2 cellular contexts compared by ENCODE assay signal in the genomic region with DNA sequence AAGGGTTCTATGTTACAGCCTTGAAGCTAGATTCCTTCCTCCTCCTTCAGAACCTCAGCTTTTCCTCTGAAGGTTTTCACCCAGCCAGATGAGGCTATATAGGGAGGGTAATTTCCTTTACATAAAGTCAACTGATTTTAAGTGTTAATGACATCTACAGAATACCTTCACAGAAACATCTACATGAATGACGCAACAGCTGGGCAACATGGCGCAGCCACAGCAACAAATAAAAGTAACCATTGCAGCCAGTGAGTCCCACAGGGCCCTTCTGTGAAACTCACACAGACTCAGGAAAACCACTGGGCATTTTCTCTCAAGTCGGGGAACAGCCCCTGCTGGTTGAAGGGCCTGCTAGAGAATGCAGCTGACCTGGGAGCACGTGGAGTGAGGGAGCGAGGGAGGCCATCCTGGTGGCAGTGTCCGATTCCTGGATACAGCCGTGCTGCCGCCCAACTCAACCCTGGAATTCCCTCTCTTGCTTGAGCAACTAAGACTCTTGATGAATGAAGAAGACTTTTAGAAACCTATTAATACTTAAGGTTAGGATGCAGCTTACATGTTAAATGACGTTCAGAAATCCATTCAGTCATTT.
TF ChIP-seq lines count a peak whose summit lies in the region.

No MANE protein-coding gene starts in this region.

TF ChIP-seq in HepG2, 621 proteins besides CTCF, POLR2A, EP300 and RAD21:
- TF ChIP-seq CEBPB (IDR thresholded peaks at IDR 0.05; ENCODE audit: borderline replicate concordance, low read depth, low read length) (peak; percentile 65; the same call in 1 of the 2 replicates), MYNN (CRISPR knock-in tag; IDR thresholded peaks at IDR 0.05; ENCODE audit: low read depth) (no peak), ZNF430 (CRISPR knock-in tag; IDR thresholded peaks at IDR 0.05) (no peak), SAFB2 (CRISPR knock-in tag; IDR thresholded peaks at IDR 0.05; ENCODE audit: borderline replicate concordance, low read depth) (no peak), ZNF782 (CRISPR knock-in tag; IDR thresholded peaks at IDR 0.05; ENCODE audit: borderline replicate concordance) (no peak), ZNF605 (CRISPR knock-in tag; IDR thresholded peaks at IDR 0.05) (no peak)
- TF ChIP-seq, protein P1, sequence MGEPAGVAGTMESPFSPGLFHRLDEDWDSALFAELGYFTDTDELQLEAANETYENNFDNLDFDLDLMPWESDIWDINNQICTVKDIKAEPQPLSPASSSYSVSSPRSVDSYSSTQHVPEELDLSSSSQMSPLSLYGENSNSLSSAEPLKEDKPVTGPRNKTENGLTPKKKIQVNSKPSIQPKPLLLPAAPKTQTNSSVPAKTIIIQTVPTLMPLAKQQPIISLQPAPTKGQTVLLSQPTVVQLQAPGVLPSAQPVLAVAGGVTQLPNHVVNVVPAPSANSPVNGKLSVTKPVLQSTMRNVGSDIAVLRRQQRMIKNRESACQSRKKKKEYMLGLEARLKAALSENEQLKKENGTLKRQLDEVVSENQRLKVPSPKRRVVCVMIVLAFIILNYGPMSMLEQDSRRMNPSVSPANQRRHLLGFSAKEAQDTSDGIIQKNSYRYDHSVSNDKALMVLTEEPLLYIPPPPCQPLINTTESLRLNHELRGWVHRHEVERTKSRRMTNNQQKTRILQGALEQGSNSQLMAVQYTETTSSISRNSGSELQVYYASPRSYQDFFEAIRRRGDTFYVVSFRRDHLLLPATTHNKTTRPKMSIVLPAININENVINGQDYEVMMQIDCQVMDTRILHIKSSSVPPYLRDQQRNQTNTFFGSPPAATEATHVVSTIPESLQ (CRISPR knock-in tag; conservative IDR thresholded peaks at IDR 0.05): no peak
- TF ChIP-seq, protein P2, sequence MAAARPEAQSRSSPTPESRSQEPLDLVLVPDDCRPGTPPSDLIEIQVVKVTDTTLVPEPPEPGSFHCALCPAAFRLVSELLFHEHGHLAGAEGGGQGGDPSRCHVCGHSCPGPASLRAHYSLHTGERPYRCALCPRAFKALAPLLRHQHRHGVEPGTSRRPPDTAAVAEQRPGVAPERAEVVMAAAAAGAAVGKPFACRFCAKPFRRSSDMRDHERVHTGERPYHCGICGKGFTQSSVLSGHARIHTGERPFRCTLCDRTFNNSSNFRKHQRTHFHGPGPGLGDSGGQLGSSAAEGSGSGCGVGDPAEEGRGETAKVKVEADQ (CRISPR knock-in tag; IDR thresholded peaks at IDR 0.05; ENCODE audit: borderline replicate concordance): no peak
- TF ChIP-seq, protein P3, sequence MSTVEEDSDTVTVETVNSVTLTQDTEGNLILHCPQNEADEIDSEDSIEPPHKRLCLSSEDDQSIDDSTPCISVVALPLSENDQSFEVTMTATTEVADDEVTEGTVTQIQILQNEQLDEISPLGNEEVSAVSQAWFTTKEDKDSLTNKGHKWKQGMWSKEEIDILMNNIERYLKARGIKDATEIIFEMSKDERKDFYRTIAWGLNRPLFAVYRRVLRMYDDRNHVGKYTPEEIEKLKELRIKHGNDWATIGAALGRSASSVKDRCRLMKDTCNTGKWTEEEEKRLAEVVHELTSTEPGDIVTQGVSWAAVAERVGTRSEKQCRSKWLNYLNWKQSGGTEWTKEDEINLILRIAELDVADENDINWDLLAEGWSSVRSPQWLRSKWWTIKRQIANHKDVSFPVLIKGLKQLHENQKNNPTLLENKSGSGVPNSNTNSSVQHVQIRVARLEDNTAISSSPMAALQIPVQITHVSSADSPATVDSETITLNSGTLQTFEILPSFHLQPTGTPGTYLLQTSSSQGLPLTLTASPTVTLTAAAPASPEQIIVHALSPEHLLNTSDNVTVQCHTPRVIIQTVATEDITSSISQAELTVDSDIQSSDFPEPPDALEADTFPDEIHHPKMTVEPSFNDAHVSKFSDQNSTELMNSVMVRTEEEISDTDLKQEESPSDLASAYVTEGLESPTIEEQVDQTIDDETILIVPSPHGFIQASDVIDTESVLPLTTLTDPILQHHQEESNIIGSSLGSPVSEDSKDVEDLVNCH (CRISPR knock-in tag; IDR thresholded peaks at IDR 0.05): no peak
TF ChIP-seq in HepG2: peak in this region for 1.

TF ChIP-seq in K562, 482 proteins besides CTCF, POLR2A, EP300 and RAD21:
- TF ChIP-seq L3MBTL2 (IDR thresholded peaks at IDR 0.05) (peak; percentile 36; the same call in 1 of the 2 replicates), DACH1 (IDR thresholded peaks at IDR 0.05; ENCODE audit: partially characterized antibody) (no peak), TRIM24 (IDR thresholded peaks at IDR 0.05) (peak in 1 of 2 experiments; percentile 48; a peak in 1 of 4 replicates), CEBPG (CRISPR knock-in tag; IDR thresholded peaks at IDR 0.05) (no peak; the same call in 1 of the 2 replicates), CEBPG (tag; conservative IDR thresholded peaks at IDR 0.05 in 1 of 2, IDR thresholded peaks at IDR 0.05 in 1 of 2) (peak; percentile 52 to 82; a peak in 3 of 4 replicates), ZNF586 (CRISPR knock-in tag; conservative IDR thresholded peaks at IDR 0.05) (no peak), MYBL2 (IDR thresholded peaks at IDR 0.05; ENCODE audit: low read depth) (no peak), MYBL2 (CRISPR knock-in tag; IDR thresholded peaks at IDR 0.05; ENCODE audit: borderline replicate concordance) (no peak), ZFP36 (IDR thresholded peaks at IDR 0.05; ENCODE audit: low read depth, low read length, partially characterized antibody) (peak; percentile 19), ZBTB7A (IDR thresholded peaks at IDR 0.05; ENCODE audit: borderline replicate concordance, control insufficient read depth, low read depth, low read length) (no peak)
- TF ChIP-seq, protein P4, sequence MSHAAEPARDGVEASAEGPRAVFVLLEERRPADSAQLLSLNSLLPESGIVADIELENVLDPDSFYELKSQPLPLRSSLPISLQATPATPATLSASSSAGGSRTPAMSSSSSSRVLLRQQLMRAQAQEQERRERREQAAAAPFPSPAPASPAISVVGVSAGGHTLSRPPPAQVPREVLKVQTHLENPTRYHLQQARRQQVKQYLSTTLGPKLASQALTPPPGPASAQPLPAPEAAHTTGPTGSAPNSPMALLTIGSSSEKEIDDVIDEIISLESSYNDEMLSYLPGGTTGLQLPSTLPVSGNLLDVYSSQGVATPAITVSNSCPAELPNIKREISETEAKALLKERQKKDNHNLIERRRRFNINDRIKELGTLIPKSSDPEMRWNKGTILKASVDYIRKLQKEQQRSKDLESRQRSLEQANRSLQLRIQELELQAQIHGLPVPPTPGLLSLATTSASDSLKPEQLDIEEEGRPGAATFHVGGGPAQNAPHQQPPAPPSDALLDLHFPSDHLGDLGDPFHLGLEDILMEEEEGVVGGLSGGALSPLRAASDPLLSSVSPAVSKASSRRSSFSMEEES (CRISPR knock-in tag; IDR thresholded peaks at IDR 0.05): no peak
- TF ChIP-seq, protein P5, sequence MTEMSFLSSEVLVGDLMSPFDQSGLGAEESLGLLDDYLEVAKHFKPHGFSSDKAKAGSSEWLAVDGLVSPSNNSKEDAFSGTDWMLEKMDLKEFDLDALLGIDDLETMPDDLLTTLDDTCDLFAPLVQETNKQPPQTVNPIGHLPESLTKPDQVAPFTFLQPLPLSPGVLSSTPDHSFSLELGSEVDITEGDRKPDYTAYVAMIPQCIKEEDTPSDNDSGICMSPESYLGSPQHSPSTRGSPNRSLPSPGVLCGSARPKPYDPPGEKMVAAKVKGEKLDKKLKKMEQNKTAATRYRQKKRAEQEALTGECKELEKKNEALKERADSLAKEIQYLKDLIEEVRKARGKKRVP (CRISPR knock-in tag; IDR thresholded peaks at IDR 0.05): peak; percentile 33; the same call in 1 of the 2 replicates
- TF ChIP-seq, protein P6, sequence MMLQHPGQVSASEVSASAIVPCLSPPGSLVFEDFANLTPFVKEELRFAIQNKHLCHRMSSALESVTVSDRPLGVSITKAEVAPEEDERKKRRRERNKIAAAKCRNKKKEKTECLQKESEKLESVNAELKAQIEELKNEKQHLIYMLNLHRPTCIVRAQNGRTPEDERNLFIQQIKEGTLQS (IDR thresholded peaks at IDR 0.05): peak; percentile 65
- TF ChIP-seq, protein P6 (CRISPR knock-in tag; conservative IDR thresholded peaks at IDR 0.05): no peak
